In genomic region chr1:904271-904950, GRCh38 we compare ENCODE assay signal across 2 cellular contexts.
A peak's percentile ranks its signal among the peaks of the same experiment; 100 is the strongest.
TF ChIP-seq lines count a peak whose summit lies in the region.

No MANE protein-coding gene starts in this region.

TF ChIP-seq in A549, 52 proteins besides CTCF, POLR2A, EP300 and RAD21 (continued from another document):
- TF ChIP-seq REST (IDR thresholded peaks at IDR 0.05) (no peak), E2F6 (IDR thresholded peaks at IDR 0.05; ENCODE audit: borderline replicate concordance, low read depth) (peak; percentile 82), TFCP2L1 (CRISPR knock-in tag; IDR thresholded peaks at IDR 0.05) (no peak), SMC3 (IDR thresholded peaks at IDR 0.05) (peak; percentile 75)
- TF ChIP-seq, protein P1, sequence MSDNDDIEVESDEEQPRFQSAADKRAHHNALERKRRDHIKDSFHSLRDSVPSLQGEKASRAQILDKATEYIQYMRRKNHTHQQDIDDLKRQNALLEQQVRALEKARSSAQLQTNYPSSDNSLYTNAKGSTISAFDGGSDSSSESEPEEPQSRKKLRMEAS (IDR thresholded peaks at IDR 0.05), result peak; percentile 93

TF ChIP-seq in SK-N-SH, 30 proteins besides CTCF, POLR2A, EP300 and RAD21 (continued from another document):
- TF ChIP-seq FOSL2 (IDR thresholded peaks at IDR 0.05; ENCODE audit: borderline replicate concordance, low read depth) (no peak), IRF3 (IDR thresholded peaks at IDR 0.05; ENCODE audit: low read depth, low read length) (no peak), REST (IDR thresholded peaks at IDR 0.05; ENCODE audit: low read depth, low read length) (no peak), CHD2 (IDR thresholded peaks at IDR 0.05; ENCODE audit: low read length, partially characterized antibody) (no peak), GATA2 (CRISPR knock-in tag; IDR thresholded peaks at IDR 0.05) (no peak), NFIC (IDR thresholded peaks at IDR 0.05; ENCODE audit: borderline replicate concordance) (no peak), JUND (IDR thresholded peaks at IDR 0.05) (no peak), EZH2phosphoT487 (IDR thresholded peaks at IDR 0.05; ENCODE audit: borderline replicate concordance, low read depth) (no peak), ZBTB33 (IDR thresholded peaks at IDR 0.05; ENCODE audit: borderline replicate concordance, low read depth) (no peak), YY1 (IDR thresholded peaks at IDR 0.05; ENCODE audit: low read depth) (peak; percentile 36; the same call in 1 of the 2 replicates), MXI1 (IDR thresholded peaks at IDR 0.05; ENCODE audit: low read depth, low read length) (peak; percentile 83), RXRA (IDR thresholded peaks at IDR 0.05; ENCODE audit: borderline replicate concordance, low read depth) (no peak), FOXM1 (IDR thresholded peaks at IDR 0.05; ENCODE audit: low read depth) (no peak), ELF1 (IDR thresholded peaks at IDR 0.05) (no peak), NRF1 (IDR thresholded peaks at IDR 0.05; ENCODE audit: low read depth, low read length) (peak; percentile 29; the same call in 1 of the 2 replicates), TEAD4 (IDR thresholded peaks at IDR 0.05; ENCODE audit: borderline replicate concordance, insufficient read depth) (no peak), GABPA (IDR thresholded peaks at IDR 0.05; ENCODE audit: low read depth) (no peak), TAF1 (IDR thresholded peaks at IDR 0.05; ENCODE audit: borderline replicate concordance, low read depth, low read length) (peak; percentile 61; the same call in 1 of the 2 replicates), SIN3A (IDR thresholded peaks at IDR 0.05; ENCODE audit: borderline replicate concordance, low read depth, low read length) (no peak), USF2 (IDR thresholded peaks at IDR 0.05; ENCODE audit: borderline replicate concordance, low read depth, low read length) (no peak), TCF12 (IDR thresholded peaks at IDR 0.05) (no peak), SMC3 (IDR thresholded peaks at IDR 0.05; ENCODE audit: low read depth, low read length) (peak; percentile 80)
- TF ChIP-seq, protein P1 (IDR thresholded peaks at IDR 0.05; ENCODE audit: low read depth), result peak; percentile 56; the same call in 1 of the 2 replicates
- TF ChIP-seq, protein P2, sequence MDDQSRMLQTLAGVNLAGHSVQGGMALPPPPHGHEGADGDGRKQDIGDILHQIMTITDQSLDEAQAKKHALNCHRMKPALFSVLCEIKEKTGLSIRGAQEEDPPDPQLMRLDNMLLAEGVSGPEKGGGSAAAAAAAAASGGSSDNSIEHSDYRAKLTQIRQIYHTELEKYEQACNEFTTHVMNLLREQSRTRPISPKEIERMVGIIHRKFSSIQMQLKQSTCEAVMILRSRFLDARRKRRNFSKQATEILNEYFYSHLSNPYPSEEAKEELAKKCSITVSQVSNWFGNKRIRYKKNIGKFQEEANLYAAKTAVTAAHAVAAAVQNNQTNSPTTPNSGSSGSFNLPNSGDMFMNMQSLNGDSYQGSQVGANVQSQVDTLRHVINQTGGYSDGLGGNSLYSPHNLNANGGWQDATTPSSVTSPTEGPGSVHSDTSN (IDR thresholded peaks at IDR 0.05), result no peak
TF ChIP-seq in SK-N-SH: peak in this region for 6.
